8 cellular contexts compared by ENCODE assay signal in genomic region chr10:70479161-70479531, GRCh38. TPM values are rescaled to one million over a fixed set of nuclear protein-coding genes. Genes with fewer than 3 reads are reported as not detected.
DNase-seq lines count a peak whose midpoint lies in the region; ATAC-seq and TF ChIP-seq lines count a peak whose summit lies in the region.

No MANE protein-coding gene starts in this region.

- H3K4me1 ChIP-seq in PC-9 (replicated peaks; ENCODE audit: insufficient read depth) (peaks cover 48% of the 10 kb centered on the region), gastroesophageal sphincter (peaks cover 5 to 68% (median 31%) of the 10 kb centered on the region in 3 donors)

- TF ChIP-seq POLR2A in gastroesophageal sphincter (IDR thresholded peaks at IDR 0.05) = no peak

- no peak for DNase-seq in GM12864 (ENCODE audit: low read depth)
- no peak for DNase-seq in PC-9
- DNase-seq in retinal pigment epithelial cell (ENCODE audit: low read depth) = no peak
- no peak for DNase-seq in CD1c-positive myeloid dendritic cell (ENCODE audit: extremely low spot score)
- no peak for DNase-seq in NCI-H510A (lab: John Stamatoyannopoulos, UW)
- DNase-seq in stimulated activated CD4-positive, alpha-beta T cell treated with anti-CD3 and anti-CD28 coated beads, Interleukin-12 subunit alpha, Interleukin-12 subunit beta, amount 100 ng/mL, for 4 hours = no peak
- no peak for DNase-seq in epidermal melanocyte (ENCODE audit: insufficient read length, low spot score)

- POLR2A ChIA-PET in PC-9 (lab: Charles Lee; ENCODE audit: unreplicated experiment) = no interaction called here

- intact Hi-C loops in PC-9 (cut with micrococcal nuclease; ENCODE audit: unreplicated experiment) = loop anchor here (5.0 kb wide), 1 partner anchor 58 kb away; no protein-coding TSS in a partner anchor

- H3K4me3 ChIP-seq in GM12864 (ENCODE audit: low read depth, low read length) = peak overlapping the region; percentile 57
- peak overlapping the region; percentile 71 for H3K4me3 ChIP-seq in PC-9
- H3K4me3 ChIP-seq in gastroesophageal sphincter = peak overlapping the region; percentile 52 to 60
- peak overlapping the region; percentile 58 for H3K4me3 ChIP-seq in retinal pigment epithelial cell (ENCODE audit: low read length)

- no peaks in the 10 kb centered on the region for H3K9me2 ChIP-seq in PC-9 (ENCODE audit: insufficient read depth)

- peaks cover 22% of the 10 kb centered on the region for H3F3A ChIP-seq in PC-9 (ENCODE audit: insufficient read depth, low read depth)

- peak overlapping the region; percentile 82 for H2AFZ ChIP-seq in PC-9

- ATAC-seq in gastroesophageal sphincter = no peak

- CTCF ChIA-PET in PC-9 (lab: Charles Lee) = no interaction called here

- H3K9me3 ChIP-seq in PC-9 (ENCODE audit: insufficient read depth, low read depth) (no peaks in the 10 kb centered on the region), gastroesophageal sphincter (no peaks in the 10 kb centered on the region)

- TF ChIP-seq EP300 in gastroesophageal sphincter (IDR thresholded peaks at IDR 0.05) = no peak

- TF ChIP-seq CTCF in GM12864 (IDR thresholded peaks at IDR 0.05; ENCODE audit: low read depth, low read length, missing control alignments) = peak; percentile 28
- TF ChIP-seq CTCF in PC-9 (conservative IDR thresholded peaks at IDR 0.05) = no peak
- TF ChIP-seq CTCF in gastroesophageal sphincter (IDR thresholded peaks at IDR 0.05) = no peak
- peak; percentile 2 for TF ChIP-seq CTCF in retinal pigment epithelial cell (conservative IDR thresholded peaks at IDR 0.05; ENCODE audit: low read depth, low read length)

- H3K36me3 ChIP-seq in PC-9 (ENCODE audit: low read depth) (no peaks in the 10 kb centered on the region), gastroesophageal sphincter (no peaks in the 10 kb centered on the region)

- H3K27me3 ChIP-seq in PC-9 (ENCODE audit: insufficient read depth, low read depth) (no peaks in the 10 kb centered on the region), gastroesophageal sphincter (no peaks in the 10 kb centered on the region)

- no peaks in the 10 kb centered on the region for H4K20me1 ChIP-seq in PC-9 (ENCODE audit: insufficient read depth)

- no TSS peak for BruUV-seq in PC-9 (replicated peaks; lab: Mats Ljungman, UMichigan)

- WGBS in gastroesophageal sphincter (ENCODE audit: low coverage in 1 of 2), 2 donors = 40% methylated on average over 1 of the region's 9 CpGs; no CpG with 5 or more reads in 1 of the 2 donors

- H3K79me2 ChIP-seq in PC-9 (ENCODE audit: low read depth) = peaks cover 4% of the 10 kb centered on the region; the same call in 1 of the 2 replicates

- H3K27ac ChIP-seq in PC-9 (no peak overlapping the region), gastroesophageal sphincter (peak overlapping the region; percentile 31 to 84 (median 84))

- peak overlapping the region; percentile 97 for H3K4me2 ChIP-seq in PC-9

RNA-seq across cellular contexts. Expression of gene PALD1, which starts 0.6 kb away (rescaled TPM):
- 5.2 and 7.5 TPM in 2 replicates for total RNA-seq in PC-9 (2021)
- total RNA-seq in gastroesophageal sphincter = 10 to 100 TPM; 12.5 to 19.8 (median 14.7) TPM

RNA-seq across cellular contexts. Expression of gene NODAL, which starts 37.7 kb away (rescaled TPM):
- not detected in 2 replicates for total RNA-seq in PC-9 (2021)
- under 1 TPM in 1 of 4 donors, not detected in 3; 0.40 TPM for total RNA-seq in gastroesophageal sphincter

Comparison
In these comparisons a context has a peak if more than half of its experiments do, and no peak if none do; other contexts are left out.
1. CTCF ChIP-seq: peak in GM12864 (single experiment) and retinal pigment epithelial cell (single experiment); none in PC-9 (single experiment) and gastroesophageal sphincter (0 of 4).
2. Peak in every context shown above with its lines, with median percentiles within 50 percentile points of each other: H3K4me3 ChIP-seq.